In the genomic region with DNA sequence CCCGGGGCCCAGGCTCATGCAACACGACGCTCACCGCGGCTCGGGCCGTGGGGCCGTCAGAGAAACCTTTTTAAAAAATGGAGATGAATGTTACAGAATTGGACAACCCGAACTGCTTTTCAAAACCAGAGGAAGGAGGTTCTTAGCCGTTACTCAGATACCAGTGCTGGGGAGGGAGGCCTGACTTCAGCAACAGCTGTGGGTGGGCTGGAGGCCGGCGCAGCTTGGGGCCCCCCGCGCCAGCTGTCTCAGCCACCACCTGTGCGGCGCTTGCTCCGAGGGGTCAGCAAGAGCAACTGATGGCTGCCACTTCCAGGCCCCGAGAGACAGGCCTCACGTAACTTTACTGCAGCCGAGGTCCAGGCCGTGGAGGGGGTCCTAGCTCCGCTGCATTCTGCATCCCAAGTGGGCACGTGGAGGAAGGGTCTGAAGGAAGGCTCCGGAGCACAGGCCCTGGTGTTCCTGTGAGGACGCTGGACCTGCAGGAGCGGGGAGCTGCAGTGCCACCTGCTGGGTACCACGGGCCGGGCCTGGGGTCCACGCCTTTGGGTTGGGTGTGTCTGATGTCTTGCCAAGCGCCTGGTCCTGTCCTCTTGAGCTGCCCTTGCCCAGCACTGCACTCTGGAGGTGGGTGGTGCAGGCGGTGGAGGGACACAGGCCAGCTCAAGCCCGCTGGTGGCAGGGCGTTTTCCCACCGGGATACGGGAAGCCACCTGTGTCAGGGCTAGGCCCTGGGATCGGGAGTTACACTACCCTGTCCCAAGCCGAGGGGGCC, we compare ENCODE assay signal across 8 cellular contexts. TPM values are rescaled to one million over a fixed set of nuclear protein-coding genes. Genes with fewer than 3 reads are reported as not detected.
DNase-seq lines count a peak whose midpoint lies in the region; ATAC-seq and TF ChIP-seq lines count a peak whose summit lies in the region.

No MANE protein-coding gene starts in this region.

- no peak overlapping the region for H3K27ac ChIP-seq in naive thymus-derived CD4-positive, alpha-beta T cell (ENCODE audit: low read depth, low read length)

- H3K9me3 ChIP-seq in naive thymus-derived CD4-positive, alpha-beta T cell (ENCODE audit: control insufficient read depth in 2 of 3, low read length in 3 of 3) = no peaks in the 10 kb centered on the region

- peaks cover 16% of the 10 kb centered on the region for H3K4me1 Mint-ChIP-seq in HFFc6 (ENCODE audit: low read depth)
- peaks cover 2% of the 10 kb centered on the region in 2 donors for H3K4me1 Mint-ChIP-seq in effector memory CD8-positive, alpha-beta T cell (ENCODE audit: low read depth in 2 of 2)
- H3K4me1 Mint-ChIP-seq in naive thymus-derived CD4-positive, alpha-beta T cell = peaks cover 0 to 5% (median under 1%) of the 10 kb centered on the region in 7 donors

- TF ChIP-seq CTCF in BJ (IDR thresholded peaks at IDR 0.05; ENCODE audit: insufficient read depth, low read depth, low read length) (peak; percentile 52), HFFc6 (IDR thresholded peaks at IDR 0.05) (peak; percentile 66)

- H3K36me3 Mint-ChIP-seq in HFFc6 (ENCODE audit: low read depth) = peaks cover 1% of the 10 kb centered on the region; the same call in 1 of the 2 replicates
- H3K36me3 Mint-ChIP-seq in effector memory CD8-positive, alpha-beta T cell (ENCODE audit: insufficient read depth) = peaks cover 69% of the 10 kb centered on the region
- peaks cover 0 to 20% (median 4%) of the 10 kb centered on the region in 5 donors for H3K36me3 Mint-ChIP-seq in naive thymus-derived CD4-positive, alpha-beta T cell

- H3K27me3 ChIP-seq in BJ (ENCODE audit: control insufficient read depth, insufficient read depth, low read length) = no peaks in the 10 kb centered on the region
- H3K27me3 ChIP-seq in naive thymus-derived CD4-positive, alpha-beta T cell (ENCODE audit: control insufficient read depth in 2 of 2, insufficient read depth in 2 of 2, low read length in 2 of 2) = no peaks in the 10 kb centered on the region

- H3K4me1 ChIP-seq in naive thymus-derived CD4-positive, alpha-beta T cell (ENCODE audit: control insufficient read depth in 2 of 2, insufficient read depth in 2 of 2, low read length in 2 of 2) = no peaks in the 10 kb centered on the region

- ATAC-seq in activated CD4-positive, CD25-positive, alpha-beta regulatory T cell treated with anti-CD3 and anti-CD28 coated beads, Interleukin-2, amount 50 U/mL, for 24 hours = peak; percentile 55 to 68
- ATAC-seq in effector memory CD8-positive, alpha-beta T cell (replicated peaks) = peak; percentile 42
- ATAC-seq in naive thymus-derived CD4-positive, alpha-beta T cell = peak; percentile 69
- no peak for ATAC-seq in HG03342 (IDR thresholded peaks at IDR 0.05; ENCODE audit: unreplicated experiment)

- no peak overlapping the region for H3K4me3 ChIP-seq in BJ (ENCODE audit: low read depth, low read length)
- H3K4me3 ChIP-seq in naive thymus-derived CD4-positive, alpha-beta T cell (ENCODE audit: low read length) = no peak overlapping the region

- POLR2A ChIA-PET in BJ (lab: Charles Lee) = no interaction called here
- POLR2A ChIA-PET in naive thymus-derived CD4-positive, alpha-beta T cell (lab: Charles Lee) = interaction anchor here (0.6 to 1.1 kb wide), 3 partner anchors 16 to 80 kb away, joined by 3 to 5 read pairs (median 3); a partner anchor contains a TSS

- H3K36me3 ChIP-seq in BJ (ENCODE audit: control insufficient read depth, insufficient read depth, low read length) = peaks cover 22% of the 10 kb centered on the region
- H3K36me3 ChIP-seq in naive thymus-derived CD4-positive, alpha-beta T cell (ENCODE audit: control insufficient read depth in 2 of 3, insufficient read depth in 3 of 3, low read length in 3 of 3) = peaks cover 0 to 91% (median 15%) of the 10 kb centered on the region in 3 experiments

- CTCF ChIA-PET in BJ (lab: Yijun Ruan, JAX) = interaction anchor here (0.8 to 6.1 kb wide), 8 partner anchors 8 to 147 kb away, joined by 3 to 28 read pairs (median 4); a partner anchor contains a TSS
- CTCF ChIA-PET in naive thymus-derived CD4-positive, alpha-beta T cell (lab: Charles Lee) = interaction anchor here (1.0 to 1.5 kb wide), 6 partner anchors 14 to 149 kb away, joined by 3 to 4 read pairs (median 3); no protein-coding TSS in a partner anchor

- no peak overlapping the region for H3K4me3 Mint-ChIP-seq in HFFc6
- no peak overlapping the region for H3K4me3 Mint-ChIP-seq in effector memory CD8-positive, alpha-beta T cell
- H3K4me3 Mint-ChIP-seq in naive thymus-derived CD4-positive, alpha-beta T cell = no peak overlapping the region

- DNase-seq in BJ (ENCODE audit: low read depth) (no peak), HFFc6 (no peak), NCI-H345 treated with DMSO at 0.1 percent for 48 hours (lab: John Stamatoyannopoulos, UW; ENCODE audit: unreplicated experiment) (no peak), NCI-H187 (lab: John Stamatoyannopoulos, UW) (no peak)
- DNase-seq in effector memory CD8-positive, alpha-beta T cell = peak in 2 of 3 experiments; percentile 17 to 21
- peak in 4 of 9 donors; percentile 24 to 40 (median 34) for DNase-seq in naive thymus-derived CD4-positive, alpha-beta T cell

- H3K27me3 Mint-ChIP-seq in HFFc6 (ENCODE audit: insufficient read depth) = no peaks in the 10 kb centered on the region; the same call in none of the 2 replicates
- no peaks in the 10 kb centered on the region for H3K27me3 Mint-ChIP-seq in effector memory CD8-positive, alpha-beta T cell
- H3K27me3 Mint-ChIP-seq in naive thymus-derived CD4-positive, alpha-beta T cell = no peaks in the 10 kb centered on the region

- intact Hi-C loops in naive thymus-derived CD4-positive, alpha-beta T cell (cut with micrococcal nuclease) = loop anchor here in 1 of 2 donors (1.0 kb wide), 1 partner anchor 148 kb away; no protein-coding TSS in a partner anchor

- no peak overlapping the region for H3K27ac Mint-ChIP-seq in HFFc6
- H3K27ac Mint-ChIP-seq in effector memory CD8-positive, alpha-beta T cell = no peak overlapping the region
- H3K27ac Mint-ChIP-seq in naive thymus-derived CD4-positive, alpha-beta T cell = peak overlapping the region in 1 of 9 donors; percentile 38

- no peaks in the 10 kb centered on the region for H3K9me3 Mint-ChIP-seq in HFFc6
- H3K9me3 Mint-ChIP-seq in effector memory CD8-positive, alpha-beta T cell = no peaks in the 10 kb centered on the region
- no peaks in the 10 kb centered on the region for H3K9me3 Mint-ChIP-seq in naive thymus-derived CD4-positive, alpha-beta T cell

RNA-seq across cellular contexts. Expression of a gene that starts 9.8 kb away (rescaled TPM):
- 8.6 and 12.5 TPM in 2 replicates for polyA plus RNA-seq in BJ (2011; rRNA removed)
- 5.8 and 13.6 TPM in 2 replicates for polyA minus RNA-seq in BJ (2011; rRNA and poly(A)+ RNA removed)
- total RNA-seq in HFFc6 (2021; fragmentation: NEBNext Ultra II Directional; extraction: Animal tissue kit (Norgen Biotek cat#: 25700)) = 10 to 100 TPM; 12.9 to 18.2 (median 16.2) TPM
- 10 to 100 TPM; 14.1 to 30.5 (median 20.3) TPM for total RNA-seq in naive thymus-derived CD4-positive, alpha-beta T cell
- 10 to 100 TPM; 18.7 to 31.8 TPM for polyA plus RNA-seq in naive thymus-derived CD4-positive, alpha-beta T cell

RNA-seq across cellular contexts. Expression of a gene that starts 20.9 kb away (rescaled TPM):
- polyA plus RNA-seq in BJ (2011; rRNA removed) = 7.9 and 9.4 TPM in 2 replicates
- polyA minus RNA-seq in BJ (2011; rRNA and poly(A)+ RNA removed) = 6.5 and 10.2 TPM in 2 replicates
- 10 to 100 TPM; 18.0 to 19.9 (median 19.0) TPM for total RNA-seq in HFFc6 (2021; fragmentation: NEBNext Ultra II Directional; extraction: Animal tissue kit (Norgen Biotek cat#: 25700))
- 10 to 100 TPM in 3 of 5 experiments, 1 to 10 TPM in 2; 7.7 to 14.3 (median 12.2) TPM for total RNA-seq in naive thymus-derived CD4-positive, alpha-beta T cell
- polyA plus RNA-seq in naive thymus-derived CD4-positive, alpha-beta T cell = 1 to 10 TPM; 4.4 to 6.3 TPM

RNA-seq across cellular contexts. Expression of a gene that starts 31.8 kb away (rescaled TPM):
- polyA plus RNA-seq in BJ (2011; rRNA removed) = 8.5 and 19.2 TPM in 2 replicates
- 12.9 and 13.2 TPM in 2 replicates for polyA minus RNA-seq in BJ (2011; rRNA and poly(A)+ RNA removed)
- total RNA-seq in HFFc6 (2021; fragmentation: NEBNext Ultra II Directional; extraction: Animal tissue kit (Norgen Biotek cat#: 25700)) = 10 to 100 TPM; 21.1 to 31.5 (median 22.6) TPM
- 10 to 100 TPM; 25.2 to 58.1 (median 33.0) TPM for total RNA-seq in naive thymus-derived CD4-positive, alpha-beta T cell
- polyA plus RNA-seq in naive thymus-derived CD4-positive, alpha-beta T cell = 10 to 100 TPM; 17.2 to 31.1 TPM

RNA-seq across cellular contexts. Expression of a gene that starts 54.7 kb away (rescaled TPM):
- polyA plus RNA-seq in BJ (2011; rRNA removed) = 7.8 and 14.0 TPM in 2 replicates
- polyA minus RNA-seq in BJ (2011; rRNA and poly(A)+ RNA removed) = 16.3 and 26.4 TPM in 2 replicates
- 10 to 100 TPM; 10.0 to 15.1 (median 11.3) TPM for total RNA-seq in HFFc6 (2021; fragmentation: NEBNext Ultra II Directional; extraction: Animal tissue kit (Norgen Biotek cat#: 25700))
- 10 to 100 TPM; 39.1 to 70.4 (median 62.2) TPM for total RNA-seq in naive thymus-derived CD4-positive, alpha-beta T cell
- 10 to 100 TPM; 18.5 to 27.9 TPM for polyA plus RNA-seq in naive thymus-derived CD4-positive, alpha-beta T cell

Comparison
In these comparisons a context has a peak if more than half of its experiments do, and no peak if none do; other contexts are left out.
1. DNase-seq: peak in effector memory CD8-positive, alpha-beta T cell (2 of 3); none in BJ (single experiment), HFFc6 (single experiment), NCI-H345 treated with DMSO at 0.1 percent for 48 hours (single experiment) and NCI-H187 (0 of 2).